8 cellular contexts compared by ENCODE assay signal in genomic region chr15:65981837-65982696, GRCh38.
DNase-seq lines count a peak whose midpoint lies in the region; ATAC-seq, FAIRE-seq and TF ChIP-seq lines count a peak whose summit lies in the region.

No MANE protein-coding gene starts in this region.

- TF ChIP-seq CTCF in pancreas (IDR thresholded peaks at IDR 0.05) = no peak

- H3K79me2 ChIP-seq in Karpas-422 (ENCODE audit: low read length) = no peaks in the 10 kb centered on the region

- H3K27ac ChIP-seq in Karpas-422 (ENCODE audit: low read length) = no peak overlapping the region
- H3K27ac ChIP-seq in pancreas = no peak overlapping the region

- 21% methylated on average over 34 to 43 of the region's 43 CpGs for WGBS in pancreas, 2 donors

- H3K27me3 ChIP-seq in Karpas-422 (ENCODE audit: low read length) = no peaks in the 10 kb centered on the region
- no peaks in the 10 kb centered on the region for H3K27me3 ChIP-seq in pancreas

- H2AFZ ChIP-seq in Karpas-422 (ENCODE audit: low read length) = 0 out of 2 replicates have a peak overlapping the region, but pooled peaks have one; percentile 23

- H3K4me1 ChIP-seq in Karpas-422 (ENCODE audit: low read length) = peaks cover 47% of the 10 kb centered on the region
- H3K4me1 ChIP-seq in pancreas = peaks cover 0 to 4% (median 0%) of the 10 kb centered on the region in 3 donors

- peak; percentile 86 for ATAC-seq in effector memory CD8-positive, alpha-beta T cell (replicated peaks)
- peak; percentile 73 to 91 (median 82) for ATAC-seq in pancreas

- H3K9me3 Mint-ChIP-seq in effector memory CD8-positive, alpha-beta T cell = no peaks in the 10 kb centered on the region

- peak overlapping the region; percentile 73 for H3K4me2 ChIP-seq in Karpas-422 (ENCODE audit: low read depth, low read length, poor library complexity, severe bottlenecking)

- H3K4me1 Mint-ChIP-seq in effector memory CD8-positive, alpha-beta T cell (ENCODE audit: low read depth in 2 of 2) = peaks cover 5 to 13% of the 10 kb centered on the region in 2 donors

- H3K4me3 ChIP-seq in Karpas-422 (ENCODE audit: low read length) (peak overlapping the region; percentile 69), pancreas (peak overlapping the region in 1 of 4 donors; percentile 29)

- no peaks in the 10 kb centered on the region for H3K36me3 ChIP-seq in Karpas-422 (ENCODE audit: insufficient read depth, low read length)
- no peaks in the 10 kb centered on the region for H3K36me3 ChIP-seq in pancreas

- peak overlapping the region; percentile 44 for H3K9ac ChIP-seq in Karpas-422 (ENCODE audit: low read length)

- H4K20me1 ChIP-seq in Karpas-422 (ENCODE audit: insufficient read depth, low read depth, low read length) = no peaks in the 10 kb centered on the region

- no peaks in the 10 kb centered on the region for H3K36me3 Mint-ChIP-seq in effector memory CD8-positive, alpha-beta T cell (ENCODE audit: insufficient read depth)

- no peak overlapping the region for H3K27ac Mint-ChIP-seq in effector memory CD8-positive, alpha-beta T cell

- intact Hi-C loops in pancreas (cut with DNase I) = loop anchor here in 2 of 3 donors (10.0 kb wide), 2 partner anchors 203 to 213 kb away; no protein-coding TSS in a partner anchor

- peaks cover 25 to 63% of the 10 kb centered on the region in 2 donors for H3K27me3 Mint-ChIP-seq in effector memory CD8-positive, alpha-beta T cell

- DNase-seq in DMS79 treated with DMSO at 0.1 percent for 48 hours (lab: John Stamatoyannopoulos, UW) = peak; percentile 22
- no peak for DNase-seq in DMS79 (lab: John Stamatoyannopoulos, UW)
- DNase-seq in Karpas-422 = peak; percentile 86
- peak; percentile 72 for DNase-seq in activated CD4-positive, alpha-beta T cell treated with anti-CD3 and anti-CD28 coated beads, Interleukin-2, amount 50 U/mL, for 1 hour
- peak; percentile 19 to 43 (median 21) for DNase-seq in effector memory CD8-positive, alpha-beta T cell
- DNase-seq in pancreas = peak; percentile 34 to 75 (median 59)
- DNase-seq in urothelium cell line (ENCODE audit: low spot score) = peak; percentile 35
- DNase-seq in GOT3 (lab: John Stamatoyannopoulos, UW) = no peak

- FAIRE-seq in pancreas (lab: Jason Lieb, UNC) = no peak
- peak; percentile 9 for FAIRE-seq in urothelium cell line (lab: Jason Lieb, UNC)

- H3K4me3 Mint-ChIP-seq in effector memory CD8-positive, alpha-beta T cell = peak overlapping the region; percentile 43 to 54

- H3K9me3 ChIP-seq in Karpas-422 (ENCODE audit: low read length) (no peaks in the 10 kb centered on the region), pancreas (no peaks in the 10 kb centered on the region)

- H3K9me2 ChIP-seq in Karpas-422 (replicated peaks; ENCODE audit: insufficient read depth, low read length) = no peaks in the 10 kb centered on the region

Comparison
In these comparisons a context has a peak if more than half of its experiments do, and no peak if none do; other contexts are left out.
1. DNase-seq: peak in DMS79 treated with DMSO at 0.1 percent for 48 hours (single experiment), Karpas-422 (single experiment), activated CD4-positive, alpha-beta T cell treated with anti-CD3 and anti-CD28 coated beads, Interleukin-2, amount 50 U/mL, for 1 hour (single experiment), effector memory CD8-positive, alpha-beta T cell (3 of 3), pancreas (6 of 6) and urothelium cell line (single experiment); none in DMS79 (single experiment) and GOT3 (single experiment).